In the genomic region with DNA sequence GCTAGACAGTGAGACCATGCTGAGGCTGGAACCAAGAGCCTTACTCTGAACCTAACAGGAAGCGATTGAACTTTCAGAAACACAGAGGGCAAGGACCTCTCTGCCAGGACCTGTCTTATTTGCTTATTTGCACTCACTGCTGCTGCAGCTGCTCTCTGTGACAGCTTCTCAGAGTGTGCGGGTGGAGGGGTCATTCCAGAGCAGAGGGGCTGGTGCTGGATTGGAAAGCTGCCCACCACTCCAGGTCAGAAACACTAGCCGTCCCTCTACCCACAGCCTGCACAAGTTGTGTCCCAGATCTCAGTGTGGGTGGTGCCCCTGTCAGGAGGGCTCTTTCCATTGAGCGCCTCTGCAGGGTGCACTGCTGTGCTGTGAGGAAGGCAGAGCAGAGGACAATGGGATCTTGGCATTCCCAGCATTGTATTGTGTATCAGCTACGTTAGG, we compare ENCODE assay signal across 8 cellular contexts.
DNase-seq lines count a peak whose midpoint lies in the region; ATAC-seq and TF ChIP-seq lines count a peak whose summit lies in the region.

No MANE protein-coding gene starts in this region.

- H3K27ac ChIP-seq in tibial nerve: no peak overlapping the region

- no peak overlapping the region for H3K4me3 Mint-ChIP-seq in activated naive CD8-positive, alpha-beta T cell treated with anti-CD3 and anti-CD28 coated beads for 36 hours
- no peak overlapping the region for H3K4me3 Mint-ChIP-seq in natural killer cell treated with Interleukin-12 subunit alpha and Interleukin-12 subunit beta and Interleukin-15 and Interleukin-18, amount 100 ng/mL, for 72 hours

- H3K4me1 Mint-ChIP-seq in activated naive CD8-positive, alpha-beta T cell treated with anti-CD3 and anti-CD28 coated beads for 36 hours: peaks cover 54% of the 10 kb centered on the region
- H3K4me1 Mint-ChIP-seq in natural killer cell treated with Interleukin-12 subunit alpha and Interleukin-12 subunit beta and Interleukin-15 and Interleukin-18, amount 100 ng/mL, for 72 hours (ENCODE audit: low read depth in 2 of 2): peaks cover 33 to 45% of the 10 kb centered on the region in 2 donors

- whole genome bisulfite sequencing in tibial nerve, 2 donors: 52 to 67% methylated on average over 5 of the region's 5 CpGs

- H3K4me3 ChIP-seq in skeletal muscle cell (ENCODE audit: low read depth, low read length): no peak overlapping the region
- H3K4me3 ChIP-seq in tibial nerve: no peak overlapping the region
- no peak overlapping the region for H3K4me3 ChIP-seq in foreskin fibroblast (ENCODE audit: low read depth in 1 of 2, low read length in 2 of 2)

- TF ChIP-seq CTCF in tibial nerve (IDR thresholded peaks at IDR 0.05) (no peak), foreskin fibroblast (IDR thresholded peaks at IDR 0.05; ENCODE audit: low read depth, low read length) (no peak)

- DNase-seq in NCI-H510A treated with DMSO at 0.1 percent for 48 hours (lab: John Stamatoyannopoulos, UW) (peak; percentile 13), NCI-H510A (lab: John Stamatoyannopoulos, UW) (no peak), skeletal muscle cell (ENCODE audit: low read depth) (peak; percentile 24), tibial nerve (ENCODE audit: low spot score in 2 of 2) (no peak), foreskin fibroblast (no peak)
- DNase-seq in activated naive CD8-positive, alpha-beta T cell treated with anti-CD3 and anti-CD28 coated beads for 36 hours: no peak
- no peak for DNase-seq in natural killer cell treated with Interleukin-12 subunit alpha and Interleukin-12 subunit beta and Interleukin-15 and Interleukin-18, amount 100 ng/mL, for 72 hours (ENCODE audit: low spot score)

- H3K36me3 ChIP-seq in tibial nerve: no peaks in the 10 kb centered on the region

- peak overlapping the region; percentile 35 for H3K27ac Mint-ChIP-seq in activated naive CD8-positive, alpha-beta T cell treated with anti-CD3 and anti-CD28 coated beads for 36 hours
- no peak overlapping the region for H3K27ac Mint-ChIP-seq in natural killer cell treated with Interleukin-12 subunit alpha and Interleukin-12 subunit beta and Interleukin-15 and Interleukin-18, amount 100 ng/mL, for 72 hours

- no peaks in the 10 kb centered on the region for H3K27me3 ChIP-seq in tibial nerve

- TF ChIP-seq EP300 in tibial nerve (IDR thresholded peaks at IDR 0.05): no peak

- peaks cover 0 to 83% (median 42%) of the 10 kb centered on the region in 4 donors for H3K4me1 ChIP-seq in tibial nerve

- H3K9me3 ChIP-seq in tibial nerve: no peaks in the 10 kb centered on the region

- H3K36me3 Mint-ChIP-seq in activated naive CD8-positive, alpha-beta T cell treated with anti-CD3 and anti-CD28 coated beads for 36 hours: peaks cover 1% of the 10 kb centered on the region
- H3K36me3 Mint-ChIP-seq in natural killer cell treated with Interleukin-12 subunit alpha and Interleukin-12 subunit beta and Interleukin-15 and Interleukin-18, amount 100 ng/mL, for 72 hours: no peaks in the 10 kb centered on the region

- peak; percentile 81 for ATAC-seq in HG03064 (IDR thresholded peaks at IDR 0.05; ENCODE audit: low read depth, unreplicated experiment)
- no peak for ATAC-seq in natural killer cell treated with Interleukin-12 subunit alpha and Interleukin-12 subunit beta and Interleukin-15 and Interleukin-18, amount 100 ng/mL, for 72 hours

- H3K9me3 Mint-ChIP-seq in activated naive CD8-positive, alpha-beta T cell treated with anti-CD3 and anti-CD28 coated beads for 36 hours: no peaks in the 10 kb centered on the region
- no peaks in the 10 kb centered on the region for H3K9me3 Mint-ChIP-seq in natural killer cell treated with Interleukin-12 subunit alpha and Interleukin-12 subunit beta and Interleukin-15 and Interleukin-18, amount 100 ng/mL, for 72 hours

- TF ChIP-seq POLR2A in tibial nerve (IDR thresholded peaks at IDR 0.05): no peak

- no peaks in the 10 kb centered on the region for H3K27me3 Mint-ChIP-seq in activated naive CD8-positive, alpha-beta T cell treated with anti-CD3 and anti-CD28 coated beads for 36 hours
- H3K27me3 Mint-ChIP-seq in natural killer cell treated with Interleukin-12 subunit alpha and Interleukin-12 subunit beta and Interleukin-15 and Interleukin-18, amount 100 ng/mL, for 72 hours: no peaks in the 10 kb centered on the region

Comparison
In these comparisons a context has a peak if more than half of its experiments do, and no peak if none do; other contexts are left out.
1. DNase-seq: peak in NCI-H510A treated with DMSO at 0.1 percent for 48 hours (single experiment) and skeletal muscle cell (single experiment); none in NCI-H510A (single experiment), activated naive CD8-positive, alpha-beta T cell treated with anti-CD3 and anti-CD28 coated beads for 36 hours (single experiment), natural killer cell treated with Interleukin-12 subunit alpha and Interleukin-12 subunit beta and Interleukin-15 and Interleukin-18, amount 100 ng/mL, for 72 hours (single experiment), tibial nerve (0 of 2) and foreskin fibroblast (0 of 2).